Comparison of ENCODE assay signal across 20 cellular contexts in the genomic region with DNA sequence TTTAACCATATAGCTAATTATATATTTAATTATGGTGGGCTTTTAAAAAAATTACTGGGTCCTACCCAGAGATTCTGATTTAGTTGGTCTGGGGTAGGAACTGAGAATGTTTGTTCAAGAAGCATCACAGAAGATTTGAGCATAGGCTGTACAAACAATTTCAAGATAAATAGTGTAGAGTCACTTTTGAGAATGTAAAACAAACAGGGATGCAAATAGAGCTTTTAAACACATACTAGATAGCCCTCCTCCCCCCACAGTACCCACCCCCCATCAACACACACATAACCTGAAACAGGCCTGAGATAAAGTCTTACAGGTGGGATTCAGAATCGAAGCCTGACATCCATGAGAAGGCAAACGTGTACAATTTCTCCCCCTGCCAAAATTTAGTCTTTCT. TPM values are rescaled to one million over a fixed set of nuclear protein-coding genes. Genes with fewer than 3 reads are reported as not detected.
DNase-seq lines count a peak whose midpoint lies in the region; ATAC-seq, FAIRE-seq and TF ChIP-seq lines count a peak whose summit lies in the region.
"Had no signal": no experiment of that assay in that cellular context is flagged by ENCODE, and none has a peak within 500 bp of the region (broad histone marks: within the 10 kb centered on the region; RNA-seq: fewer than 3 reads in every experiment).

No MANE protein-coding gene starts in this region.

- TF ChIP-seq CTCF in PC-9 (conservative IDR thresholded peaks at IDR 0.05), result no peak
- TF ChIP-seq CTCF in endodermal cell (conservative IDR thresholded peaks at IDR 0.05), result no peak
- no peak for TF ChIP-seq CTCF in type B pancreatic cell (conservative IDR thresholded peaks at IDR 0.05)

- H3K36me3 ChIP-seq in PC-9 (ENCODE audit: low read depth), result no peaks in the 10 kb centered on the region
- H3K36me3 ChIP-seq in endodermal cell (ENCODE audit: control insufficient read depth, insufficient read depth, low read length), result peaks cover 11% of the 10 kb centered on the region

- POLR2A ChIA-PET in PC-9 (lab: Charles Lee; ENCODE audit: unreplicated experiment), result interaction anchor here (0.5 kb wide), 1 partner anchor 1431 kb away, joined by 3 read pairs; no protein-coding TSS in a partner anchor

- BruUV-seq in PC-9 (replicated peaks; lab: Mats Ljungman, UMichigan), result no TSS peak

- H3F3A ChIP-seq in PC-9 (ENCODE audit: insufficient read depth, low read depth), result peaks cover 18% of the 10 kb centered on the region

- H2AFZ ChIP-seq in PC-9, result no peak overlapping the region

- CTCF ChIA-PET in PC-9 (lab: Charles Lee), result interaction anchor here (0.7 to 1.4 kb wide), 2 partner anchors 9 to 215 kb away, joined by 3 read pairs; no protein-coding TSS in a partner anchor

- H3K4me2 ChIP-seq in PC-9, result 0 out of 2 replicates have a peak overlapping the region, but pooled peaks have one; percentile 11
- H3K4me2 ChIP-seq: KMS-11 had no signal

- H3K4me3 Mint-ChIP-seq in endodermal cell (no peak overlapping the region), type B pancreatic cell (peak overlapping the region; percentile 5)
- H3K4me3 Mint-ChIP-seq: CD8-positive, alpha-beta T cell had no signal

- H4K20me1 ChIP-seq in PC-9 (ENCODE audit: insufficient read depth), result no peaks in the 10 kb centered on the region

- H3K4me3 ChIP-seq in PC-9, result no peak overlapping the region
- no peak overlapping the region for H3K4me3 ChIP-seq in endodermal cell (ENCODE audit: low read length)
- H3K4me3 ChIP-seq: SJSA1 had no signal

- intact Hi-C loops in PC-9 (cut with micrococcal nuclease; ENCODE audit: unreplicated experiment), result no loop called here

- H3K4me1 ChIP-seq in PC-9 (replicated peaks; ENCODE audit: insufficient read depth) (peaks cover 29% of the 10 kb centered on the region), endodermal cell (ENCODE audit: control insufficient read depth, insufficient read depth, low read length) (no peaks in the 10 kb centered on the region)
- H3K4me1 ChIP-seq: SJSA1 had no signal

- DNase-seq in H54 (ENCODE audit: insufficient read length, low spot score) (no peak), PC-9 (no peak), endodermal cell (no peak), type B pancreatic cell (ENCODE audit: extremely low spot score, unreplicated experiment) (no peak)
- DNase-seq in activated T-cell treated with anti-CD3 and anti-CD28 coated beads, Interleukin-2, amount 50 U/mL, for 48 hours, result no peak
- DNase-seq: AML-193; C1 segment of cervical spinal cord; CD8-positive, alpha-beta T cell; NCI-H1694; NCI-H2081; NCI-H2171; NCI-H345; NCI-H524; NCI-H774 had no signal

- peaks cover 30% of the 10 kb centered on the region for H3K4me1 Mint-ChIP-seq in endodermal cell
- H3K4me1 Mint-ChIP-seq in type B pancreatic cell (ENCODE audit: unreplicated experiment), result peaks cover 22% of the 10 kb centered on the region

- H3K27ac ChIP-seq in PC-9, result peak overlapping the region; percentile 54; the same call in 1 of the 2 replicates
- no peak overlapping the region for H3K27ac ChIP-seq in endodermal cell (ENCODE audit: low read depth, low read length)
- H3K27ac ChIP-seq: HL-60, KMS-11, SJSA1 had no signal

- H3K9me3 ChIP-seq in PC-9 (ENCODE audit: insufficient read depth, low read depth), result no peaks in the 10 kb centered on the region
- peaks cover 9% of the 10 kb centered on the region for H3K9me3 ChIP-seq in endodermal cell (ENCODE audit: control insufficient read depth, low read length)
- H3K9me3 ChIP-seq: SJSA1 had no signal

- no peaks in the 10 kb centered on the region for H3K9me2 ChIP-seq in PC-9 (ENCODE audit: insufficient read depth)

- ATAC-seq in HG03571 (IDR thresholded peaks at IDR 0.05; ENCODE audit: unreplicated experiment), result no peak
- ATAC-seq in HG03457 (IDR thresholded peaks at IDR 0.05; ENCODE audit: unreplicated experiment), result no peak
- ATAC-seq: CD8-positive, alpha-beta T cell had no signal

- FAIRE-seq in H54 (lab: Jason Lieb, UNC), result peak; percentile 65
- FAIRE-seq: RCC 7860 had no signal

- H3K27me3 ChIP-seq in PC-9 (ENCODE audit: insufficient read depth, low read depth) (no peaks in the 10 kb centered on the region), endodermal cell (ENCODE audit: control insufficient read depth, insufficient read depth, low read length, poor library complexity, severe bottlenecking) (no peaks in the 10 kb centered on the region)
- H3K27me3 ChIP-seq: SJSA1 had no signal

- 93% methylated on average over 2 of the region's 2 CpGs; no CpG with 5 or more reads in 1 of the 2 experiments for WGBS in endodermal cell (ENCODE audit: insufficient coverage in 1 of 2, insufficient read length in 1 of 2), 2 experiments

- H3K27ac Mint-ChIP-seq in endodermal cell, result peak overlapping the region; percentile 28
- H3K27ac Mint-ChIP-seq in type B pancreatic cell, result peak overlapping the region; percentile 20
- H3K27ac Mint-ChIP-seq: CD8-positive, alpha-beta T cell had no signal

- peaks cover 16% of the 10 kb centered on the region for H3K36me3 Mint-ChIP-seq in endodermal cell (ENCODE audit: low read depth)
- peaks cover 18% of the 10 kb centered on the region for H3K36me3 Mint-ChIP-seq in type B pancreatic cell

- H3K79me2 ChIP-seq in PC-9 (ENCODE audit: low read depth), result peaks cover 72% of the 10 kb centered on the region

- TF ChIP-seq POLR2A in H54 (IDR thresholded peaks at IDR 0.05; ENCODE audit: low read depth, low read length), result no peak

- no peaks in the 10 kb centered on the region for H3K9me3 Mint-ChIP-seq in endodermal cell
- H3K9me3 Mint-ChIP-seq in type B pancreatic cell, result peaks cover 3% of the 10 kb centered on the region
- H3K9me3 Mint-ChIP-seq: CD8-positive, alpha-beta T cell had no signal

- H3K9ac ChIP-seq in endodermal cell (ENCODE audit: extremely low read depth, low read length, poor library complexity, severe bottlenecking), result no peak overlapping the region
- H3K9ac ChIP-seq: KMS-11 had no signal

- no peaks in the 10 kb centered on the region for H3K27me3 Mint-ChIP-seq in endodermal cell (ENCODE audit: insufficient read depth)
- no peaks in the 10 kb centered on the region for H3K27me3 Mint-ChIP-seq in type B pancreatic cell

RNA-seq across cellular contexts. Expression of gene REEP3, which starts 15.6 kb away (rescaled TPM):
- total RNA-seq in PC-9 (2021) (42.3 and 56.4 TPM in 2 replicates), endodermal cell (10 to 100 TPM; 30.7 to 33.0 TPM), type B pancreatic cell (ENCODE audit: low replicate concordance) (38.1 and 57.0 TPM in 2 replicates)
- polyA plus RNA-seq in endodermal cell (2013, experiment 1 of 2), result 37.9 TPM
- 37.1 TPM for polyA plus RNA-seq in endodermal cell (2013, experiment 2 of 2)

RNA-seq across cellular contexts. Expression of gene JMJD1C, which starts 39.8 kb away (rescaled TPM):
- total RNA-seq in PC-9 (2021) (68.6 and 78.7 TPM in 2 replicates), endodermal cell (100 to 1,000 TPM in 1 of 2 donors, 10 to 100 TPM in 1; 91.3 to 114 TPM), type B pancreatic cell (ENCODE audit: low replicate concordance) (58.3 and 62.6 TPM in 2 replicates)
- 79.6 TPM for polyA plus RNA-seq in endodermal cell (2013, experiment 1 of 2)
- polyA plus RNA-seq in endodermal cell (2013, experiment 2 of 2), result 73.7 TPM
